Comparison of ENCODE assay signal across 8 cellular contexts in the genomic region with DNA sequence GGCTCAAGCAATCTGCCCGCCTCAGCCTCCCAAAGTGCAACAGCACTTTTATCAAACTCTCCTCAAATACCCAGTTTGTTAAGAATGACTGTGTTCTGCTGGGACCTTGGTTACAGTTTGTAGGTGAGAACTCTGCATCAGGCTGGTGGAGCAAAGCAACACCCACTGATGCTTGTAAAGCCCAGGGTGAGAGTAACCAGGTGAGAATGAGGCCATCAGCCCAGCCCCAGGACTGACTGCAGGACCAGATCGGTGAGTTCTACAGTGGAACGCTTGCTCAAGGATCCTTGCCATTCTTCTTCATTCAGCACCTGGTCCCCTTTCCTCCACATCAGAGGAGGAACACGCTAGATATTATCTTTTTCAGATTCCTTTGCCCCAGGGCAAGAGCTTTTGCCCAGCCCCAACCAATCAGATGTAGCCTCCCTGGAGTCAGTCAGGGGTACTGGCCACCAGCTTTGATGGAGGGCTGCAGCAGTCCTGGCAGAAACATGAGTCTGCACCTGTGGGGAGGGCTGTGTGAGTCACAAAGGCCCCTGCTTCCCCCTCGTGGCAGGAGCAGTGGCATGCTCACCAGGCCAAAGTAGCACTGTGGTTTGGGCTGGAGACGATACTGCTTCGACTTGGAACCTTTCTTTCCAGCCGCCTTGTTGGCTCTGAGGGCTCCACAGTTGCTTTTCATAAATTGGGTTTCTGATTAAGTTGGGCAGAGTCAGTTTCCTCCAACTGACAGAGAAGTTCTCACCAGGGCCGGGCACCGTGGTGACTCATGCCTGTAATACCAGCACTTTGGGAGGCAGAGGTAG. TPM values are rescaled to one million over a fixed set of nuclear protein-coding genes. Genes with fewer than 3 reads are reported as not detected.
DNase-seq lines count a peak whose midpoint lies in the region; ATAC-seq and TF ChIP-seq lines count a peak whose summit lies in the region.

No MANE protein-coding gene starts in this region.

- DNase-seq in ELF-1 (ENCODE audit: low read depth, low spot score) (peak; percentile 98), glomerular visceral epithelial cell (ENCODE audit: extremely low spot score) (peak; percentile 81), gastrocnemius medialis (peak; percentile 25 to 62), foreskin melanocyte (no peak), NCI-H446 treated with DMSO at 0.1 percent for 48 hours (lab: John Stamatoyannopoulos, UW) (no peak)
- peak; percentile 53 for DNase-seq in activated T-helper 9 cell treated with anti-CD3 and anti-CD28 coated beads, Interleukin-2, amount 50 U/mL, for 16 hours (ENCODE audit: low read depth)

- no peak overlapping the region for H3K4me3 ChIP-seq in gastrocnemius medialis

- 0 out of 2 replicates have a peak, but pooled peaks have one; percentile 17 for TF ChIP-seq POLR2A in Raji (IDR thresholded peaks at IDR 0.05; ENCODE audit: insufficient read depth, low read depth, low read length)
- no peak for TF ChIP-seq POLR2A in gastrocnemius medialis (IDR thresholded peaks at IDR 0.05)

- in situ Hi-C loops in gastrocnemius medialis (cut with MboI; ENCODE audit: low sequenced_read_pairs in 4 of 4): no loop called here

- peak; percentile 44 for ATAC-seq in HG02970 (IDR thresholded peaks at IDR 0.05; ENCODE audit: low FRiP score, unreplicated experiment)
- ATAC-seq in gastrocnemius medialis: peak in 1 of 2 donors; percentile 58

- peak overlapping the region; percentile 55 to 71 (median 62) for H3K27ac ChIP-seq in gastrocnemius medialis

- TF ChIP-seq CTCF in gastrocnemius medialis (IDR thresholded peaks at IDR 0.05 in 4 of 5, conservative IDR thresholded peaks at IDR 0.05 in 1 of 5): peak; percentile 30 to 69 (median 55)

- peaks cover 23 to 24% of the 10 kb centered on the region in 2 donors for H3K4me1 ChIP-seq in gastrocnemius medialis

- no peaks in the 10 kb centered on the region for H3K9me3 ChIP-seq in gastrocnemius medialis

- no peaks in the 10 kb centered on the region for H3K27me3 ChIP-seq in gastrocnemius medialis

- intact Hi-C loops in gastrocnemius medialis (cut with DNase I; ENCODE audit: low total_unique reads): loop anchor here (1.0 kb wide), 1 partner anchor 42 kb away; no protein-coding TSS in a partner anchor

- no peaks in the 10 kb centered on the region for H3K36me3 ChIP-seq in gastrocnemius medialis

RNA-seq across cellular contexts. Expression of a gene that starts 3.5 kb away (rescaled TPM):
- 10 to 100 TPM; 17.0 to 31.6 (median 23.4) TPM for total RNA-seq in gastrocnemius medialis

RNA-seq across cellular contexts. Expression of a gene that starts 49.1 kb away (rescaled TPM):
- total RNA-seq in gastrocnemius medialis: 1 to 10 TPM in 3 of 4 donors, under 1 TPM in 1; 0.87 to 2.6 (median 1.7) TPM

RNA-seq across cellular contexts. Expression of a gene that starts 56.1 kb away (rescaled TPM):
- not detected for total RNA-seq in gastrocnemius medialis

Comparison
In these comparisons a context has a peak if more than half of its experiments do, and no peak if none do; other contexts are left out.
1. DNase-seq: peak in ELF-1 (single experiment), activated T-helper 9 cell treated with anti-CD3 and anti-CD28 coated beads, Interleukin-2, amount 50 U/mL, for 16 hours (single experiment), glomerular visceral epithelial cell (single experiment) and gastrocnemius medialis (2 of 2); none in foreskin melanocyte (single experiment) and NCI-H446 treated with DMSO at 0.1 percent for 48 hours (single experiment).